ENCODE assay signal across 27 cellular contexts in the genomic region with DNA sequence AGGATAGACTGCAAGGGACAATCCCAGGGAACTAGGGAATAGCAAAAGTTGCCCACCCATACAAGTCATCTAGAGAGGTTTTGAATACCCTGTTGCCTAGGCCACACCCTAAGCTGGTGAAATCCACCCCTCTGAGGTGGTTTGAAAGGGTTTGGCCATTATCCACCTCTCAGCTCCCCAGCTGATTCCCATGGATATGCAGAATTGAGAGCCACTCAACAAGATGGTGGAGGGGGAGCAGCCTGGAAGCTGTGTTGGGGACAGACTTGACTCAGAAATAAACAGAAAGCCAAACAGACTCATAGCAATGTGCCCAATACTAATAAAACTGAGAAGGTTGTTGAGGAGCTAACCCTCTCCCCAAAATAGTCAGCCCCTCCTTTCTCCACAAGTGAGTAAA. TPM values are rescaled to one million over a fixed set of nuclear protein-coding genes. Genes with fewer than 3 reads are reported as not detected.
"Had no signal": no experiment of that assay in that cellular context is flagged by ENCODE, and none has a peak within 500 bp of the region (broad histone marks: within the 10 kb centered on the region; RNA-seq: fewer than 3 reads in every experiment).

No MANE protein-coding gene starts in this region.

- H3K27ac ChIP-seq: coronary artery, epithelial cell of prostate, esophagus squamous epithelium, gastroesophageal sphincter, heart left ventricle, left lung, lower lobe of right lung had no signal

- H3K4me3 ChIP-seq: coronary artery, esophagus squamous epithelium, gastroesophageal sphincter, heart left ventricle, left lung, lower lobe of right lung, mucosa of descending colon had no signal

- H3K27me3 ChIP-seq: left lung had no signal

- H3K36me3 ChIP-seq: esophagus squamous epithelium, gastroesophageal sphincter, heart left ventricle, left lung, lower lobe of right lung had no signal

- H3K9me3 ChIP-seq: esophagus squamous epithelium, gastroesophageal sphincter, heart left ventricle, lower lobe of right lung, mucosa of descending colon had no signal

- ATAC-seq: effector memory CD8-positive, alpha-beta T cell; esophagus mucosa; gastroesophageal sphincter; heart left ventricle; left cardiac atrium; left ventricle myocardium superior; lower lobe of right lung; mucosa of descending colon had no signal

- H3K4me1 ChIP-seq: esophagus squamous epithelium, gastroesophageal sphincter, heart left ventricle, left lung, lower lobe of right lung had no signal

- DNase-seq: effector CD8-positive, alpha-beta T cell; effector memory CD8-positive, alpha-beta T cell; endodermal cell; erythroblast; esophagus squamous epithelium; foreskin fibroblast; foreskin melanocyte; heart left ventricle; hippocampal formation; left cardiac atrium; left lung; left ventricle myocardium superior; lower lobe of right lung; mesenchymal stem cell; mucosa of descending colon; naive B cell had no signal

RNA-seq across cellular contexts. Expression of gene PRR20G, which starts 10.9 kb away (rescaled TPM):
- total RNA-seq: dermis microvascular lymphatic vessel endothelial cell, endodermal cell, esophagus mucosa, esophagus squamous epithelium, gastroesophageal sphincter, heart left ventricle, left cardiac atrium, left lung, left ventricle myocardium superior, lower leg skin, lower lobe of right lung, lung microvascular endothelial cell, mesenteric fat pad, mesothelial cell of epicardium, mucosa of descending colon, myocyte had no signal
- polyA plus RNA-seq: heart left ventricle, keratinocyte had no signal
